Comparison of ENCODE assay signal across 8 cellular contexts in genomic region chr7:64876792-64877713, GRCh38. TPM values are rescaled to one million over a fixed set of nuclear protein-coding genes. Genes with fewer than 3 reads are reported as not detected.
A peak's percentile ranks its signal among the peaks of the same experiment; 100 is the strongest.
DNase-seq lines count a peak whose midpoint lies in the region; ATAC-seq and TF ChIP-seq lines count a peak whose summit lies in the region.

No MANE protein-coding gene starts in this region.

- no peaks in the 10 kb centered on the region for H3K9me3 ChIP-seq in smooth muscle cell (replicated peaks; ENCODE audit: low read depth)

- peak overlapping the region; percentile 14 for H3K4me3 ChIP-seq in fibroblast of pulmonary artery (replicated peaks; ENCODE audit: low read depth, low read length)
- H3K4me3 ChIP-seq in smooth muscle cell, result no peak overlapping the region

- H3K4me1 Mint-ChIP-seq in natural killer cell, result peaks cover 0 to 19% of the 10 kb centered on the region in 2 donors

- WGBS in smooth muscle cell (ENCODE audit: low lambda C conversion rate), result 64% methylated on average over 39 of the region's 39 CpGs

- H3K36me3 ChIP-seq in smooth muscle cell (ENCODE audit: low read depth), result no peaks in the 10 kb centered on the region

- H3K9ac ChIP-seq in smooth muscle cell (ENCODE audit: low read depth), result no peak overlapping the region

- no peaks in the 10 kb centered on the region for H3K27me3 ChIP-seq in smooth muscle cell (ENCODE audit: low read depth)

- ATAC-seq in natural killer cell (peak in 2 of 3 donors; percentile 75 to 86), HG03442 (IDR thresholded peaks at IDR 0.05; ENCODE audit: unreplicated experiment) (no peak)

- no peaks in the 10 kb centered on the region for H3F3A ChIP-seq in smooth muscle cell (ENCODE audit: low read depth)

- no peak overlapping the region for H3K4me2 ChIP-seq in smooth muscle cell

- H3K27me3 Mint-ChIP-seq in natural killer cell (ENCODE audit: low read depth in 2 of 2), result peaks cover 18 to 24% of the 10 kb centered on the region in 2 donors

- H3K27ac Mint-ChIP-seq in natural killer cell, result peak overlapping the region in 1 of 2 donors; percentile 70

- H3K4me1 ChIP-seq in smooth muscle cell (ENCODE audit: low read depth), result no peaks in the 10 kb centered on the region

- TF ChIP-seq CTCF in fibroblast of pulmonary artery (IDR thresholded peaks at IDR 0.05; ENCODE audit: low read length, missing control alignments), result no peak
- TF ChIP-seq CTCF in natural killer cell (IDR thresholded peaks at IDR 0.05), result no peak
- TF ChIP-seq CTCF in smooth muscle cell (IDR thresholded peaks at IDR 0.05; ENCODE audit: borderline replicate concordance, insufficient read depth, poor library complexity, severe bottlenecking), result no peak

- peak overlapping the region; percentile 74 for H3K4me3 Mint-ChIP-seq in natural killer cell

- H3K9me3 Mint-ChIP-seq in natural killer cell, result peaks cover 0 to 2% of the 10 kb centered on the region in 2 donors

- DNase-seq in D341Med (ENCODE audit: low spot score) (peak; percentile 84), NCI-H2227 (lab: John Stamatoyannopoulos, UW; ENCODE audit: unreplicated experiment) (peak; percentile 94), activated T-cell treated with anti-CD3 and anti-CD28 coated beads for 1 hour (ENCODE audit: low read depth) (peak; percentile 58), fibroblast of pulmonary artery (ENCODE audit: low read depth) (peak; percentile 26), natural killer cell (peak; percentile 52), smooth muscle cell (lab: John Stamatoyannopoulos, UW; ENCODE audit: unreplicated experiment) (no peak)
- DNase-seq in stimulated activated CD8-positive, alpha-beta memory T cell treated with anti-CD3 and anti-CD28 coated beads, Interleukin-7, amount 100 ng/mL, for 48 hours (ENCODE audit: extremely low read depth in 1 of 2, low read depth in 1 of 2), result peak; percentile 40 to 59

- no peak overlapping the region for H2AFZ ChIP-seq in smooth muscle cell (ENCODE audit: low read depth)

- H3K36me3 Mint-ChIP-seq in natural killer cell, result no peaks in the 10 kb centered on the region

- intact Hi-C loops in natural killer cell (cut with micrococcal nuclease), result no loop called here

- H3K27ac ChIP-seq in smooth muscle cell (ENCODE audit: low read depth), result no peak overlapping the region

- H3K79me2 ChIP-seq in smooth muscle cell (ENCODE audit: low read depth), result no peaks in the 10 kb centered on the region

- no peaks in the 10 kb centered on the region for H4K20me1 ChIP-seq in smooth muscle cell (ENCODE audit: low read depth)

RNA-seq across cellular contexts. Expression of gene ZNF273, which starts 26.0 kb away (rescaled TPM):
- total RNA-seq in natural killer cell, result 1 to 10 TPM; 2.9 to 4.2 (median 4.0) TPM
- total RNA-seq in smooth muscle cell, result 4.4 and 5.7 TPM in 2 replicates
- 2.0 and 2.2 TPM in 2 replicates for polyA plus RNA-seq in smooth muscle cell
